ENCODE assay signal across 38 cellular contexts in genomic region chr1:18097206-18097605, GRCh38. TPM values are rescaled to one million over a fixed set of nuclear protein-coding genes. Genes with fewer than 3 reads are reported as not detected.
"Had no signal": no experiment of that assay in that cellular context is flagged by ENCODE, and none has a peak within 500 bp of the region (broad histone marks: within the 10 kb centered on the region; RNA-seq: fewer than 3 reads in every experiment).

No MANE protein-coding gene starts in this region.

- H3K36me3 ChIP-seq: MG63 had no signal

- H3K4me3 ChIP-seq: MG63 had no signal

- H3K9me3 ChIP-seq: MG63 had no signal

- DNase-seq: Karpas-422, Kasumi-1, MG63, MM.1S, MV-4-11, NCI-H1048, NCI-H1092, NCI-H1092 treated with DMSO at 0.1 percent for 48 hours, NCI-H1105, NCI-H1105 treated with DMSO at 0.1 percent for 48 hours, NCI-H1417, NCI-H1417 treated with DMSO at 0.1 percent for 48 hours, NCI-H1436, NCI-H1436 treated with DMSO at 0.1 percent for 48 hours, NCI-H146, NCI-H1694, NCI-H1694 treated with DMSO at 0.1 percent for 48 hours, NCI-H187, NCI-H187 treated with DMSO at 0.1 percent for 48 hours, NCI-H1930, NCI-H2029, NCI-H2029 treated with DMSO at 0.1 percent for 48 hours, NCI-H2081, NCI-H2081 treated with DMSO at 0.1 percent for 48 hours, NCI-H2107, NCI-H2171, NCI-H2171 treated with DMSO at 0.1 percent for 48 hours, NCI-H2227 treated with DMSO at 0.1 percent for 48 hours, NCI-H226, NCI-H345, NCI-H446, NCI-H446 treated with DMSO at 0.1 percent for 48 hours, NCI-H510A, NCI-H510A treated with DMSO at 0.1 percent for 48 hours had no signal

- H3K27me3 ChIP-seq: MG63 had no signal

RNA-seq across cellular contexts. Expression of gene IGSF21, which starts 10.4 kb away (rescaled TPM):
- total RNA-seq: LHCN-M2, M059J, MCF 10A, NCI-H460 had no signal
